In the genomic region with DNA sequence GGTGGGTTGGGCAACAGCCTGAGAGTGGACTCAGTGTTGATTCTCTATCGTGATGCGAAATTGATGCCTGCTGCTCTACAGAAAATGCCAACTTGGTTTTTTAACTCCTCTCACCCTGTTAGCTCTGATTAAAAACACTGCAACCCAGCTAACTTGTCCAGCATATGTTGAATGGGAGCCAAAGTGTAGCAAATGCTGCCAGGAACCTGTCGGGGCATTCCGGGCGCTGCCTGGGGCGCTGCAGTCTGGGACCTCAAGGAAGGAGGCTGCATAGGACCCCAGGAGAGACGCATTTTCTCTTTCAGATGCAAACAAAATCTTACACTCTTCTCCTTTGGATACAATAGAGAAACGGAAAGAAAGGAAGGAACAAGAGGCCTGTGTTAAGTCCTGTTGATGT, we compare ENCODE assay signal across 1 cellular context.
TF ChIP-seq lines count a peak whose summit lies in the region.

No MANE protein-coding gene starts in this region.

TF ChIP-seq in WTC11, 78 proteins besides CTCF, POLR2A, EP300 and RAD21 (continued from another document):
- TF ChIP-seq ARID4B (CRISPR knock-in tag; IDR thresholded peaks at IDR 0.05; ENCODE audit: borderline replicate concordance) (no peak), ZNF512 (CRISPR knock-in tag; IDR thresholded peaks at IDR 0.05; ENCODE audit: borderline replicate concordance) (no peak)
